25 cellular contexts compared by ENCODE assay signal in the genomic region with DNA sequence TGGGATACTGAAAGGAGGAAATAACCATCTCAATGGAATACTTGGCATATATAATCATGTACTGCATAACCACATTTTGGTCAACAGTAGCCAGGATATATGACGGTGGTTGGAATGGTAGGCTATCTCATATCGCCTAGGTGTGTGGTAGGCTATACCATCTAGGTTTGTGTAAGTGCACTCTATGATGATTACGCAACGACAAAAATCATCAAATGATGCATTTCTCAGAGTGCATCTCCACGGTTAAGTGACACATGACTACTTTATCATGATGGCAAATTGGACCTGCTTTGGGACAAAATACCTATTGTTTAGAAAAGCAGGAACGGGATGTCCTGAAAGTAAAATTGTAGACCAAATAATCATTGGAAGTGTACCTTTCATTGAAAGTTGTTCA. TPM values are rescaled to one million over a fixed set of nuclear protein-coding genes. Genes with fewer than 3 reads are reported as not detected.
DNase-seq lines count a peak whose midpoint lies in the region; ATAC-seq and TF ChIP-seq lines count a peak whose summit lies in the region.
"Had no signal": no experiment of that assay in that cellular context is flagged by ENCODE, and none has a peak within 500 bp of the region (broad histone marks: within the 10 kb centered on the region; RNA-seq: fewer than 3 reads in every experiment).

No MANE protein-coding gene starts in this region.

- WGBS in right cardiac atrium, result 80% methylated on average over 6 of the region's 6 CpGs
- WGBS in stomach, 5 donors, result 72 to 83% (median 75%) methylated on average over 6 of the region's 6 CpGs

- no peak overlapping the region for H3K9ac ChIP-seq in BLaER1
- no peak overlapping the region for H3K9ac ChIP-seq in PC-3 (ENCODE audit: low read length)

- peaks cover 13% of the 10 kb centered on the region for H3K4me1 ChIP-seq in BLaER1
- peaks cover 51% of the 10 kb centered on the region for H3K4me1 ChIP-seq in PC-3 (ENCODE audit: insufficient read depth, low read length)
- peaks cover 24% of the 10 kb centered on the region for H3K4me1 ChIP-seq in right cardiac atrium (ENCODE audit: control insufficient read depth, insufficient read depth, low read length)
- peaks cover 46 to 91% (median 74%) of the 10 kb centered on the region in 4 donors for H3K4me1 ChIP-seq in stomach

- no TSS peak for BruUV-seq in PC-3 (replicated peaks; lab: Mats Ljungman, UMichigan)

- H3K27ac ChIP-seq in BLaER1 (no peak overlapping the region), PC-3 (ENCODE audit: low read length) (no peak overlapping the region), right cardiac atrium (ENCODE audit: low read length) (no peak overlapping the region), stomach (peak overlapping the region; percentile 75 to 88 (median 76))
- H3K27ac ChIP-seq: thyroid gland had no signal

- peaks cover 40% of the 10 kb centered on the region for H3K79me2 ChIP-seq in PC-3 (ENCODE audit: low read length)

- intact Hi-C loops in PC-3 (cut with micrococcal nuclease), result no loop called here
- intact Hi-C loops in right cardiac atrium (cut with DNase I), result no loop called here
- intact Hi-C loops in stomach (cut with DNase I; ENCODE audit: low total_unique reads), result no loop called here

- TF ChIP-seq CTCF in PC-3 (conservative IDR thresholded peaks at IDR 0.05; ENCODE audit: low read depth, low read length) (no peak), stomach (IDR thresholded peaks at IDR 0.05) (no peak)

- ATAC-seq in PC-3 (no peak), right cardiac atrium (no peak)
- ATAC-seq: GM12878; naive thymus-derived CD8-positive, alpha-beta T cell; SK-N-SH treated with all-trans-retinoic acid at 6 μM for 48 hours had no signal

- H3K4me3 ChIP-seq in BLaER1 (no peak overlapping the region), PC-3 (ENCODE audit: low read length) (no peak overlapping the region), right cardiac atrium (ENCODE audit: low read length) (peak overlapping the region; percentile 16), stomach (peak overlapping the region in 1 of 4 donors; percentile 66)
- H3K4me3 ChIP-seq: GM12878, MG63, smooth muscle cell, thyroid gland had no signal

- H3K4me2 ChIP-seq in BLaER1 (0 out of 2 replicates have a peak overlapping the region, but pooled peaks have one; percentile 22), PC-3 (ENCODE audit: low read length) (no peak overlapping the region)
- H3K4me2 ChIP-seq: smooth muscle cell had no signal

- H3K27me3 ChIP-seq in BLaER1 (peaks cover 21% of the 10 kb centered on the region), PC-3 (ENCODE audit: low read length) (no peaks in the 10 kb centered on the region), right cardiac atrium (ENCODE audit: control insufficient read depth, insufficient read depth) (no peaks in the 10 kb centered on the region), stomach (peaks cover 0 to 20% (median 0%) of the 10 kb centered on the region in 3 donors)
- H3K27me3 ChIP-seq: thyroid gland had no signal

- H2AFZ ChIP-seq in PC-3 (ENCODE audit: low read length), result no peak overlapping the region

- no peaks in the 10 kb centered on the region for H3F3A ChIP-seq in PC-3 (ENCODE audit: low read length, unreplicated experiment)

- DNase-seq in PC-3 (peak; percentile 40), right cardiac atrium (no peak), stomach (no peak), NCI-H1436 (lab: John Stamatoyannopoulos, UW) (no peak)
- DNase-seq in activated CD8-positive, alpha-beta memory T cell treated with anti-CD3 and anti-CD28 coated beads for 24 hours, result no peak
- no peak for DNase-seq in effector CD4-positive, alpha-beta T cell
- DNase-seq in stimulated activated CD4-positive, alpha-beta T cell treated with anti-CD3 and anti-CD28 coated beads, Interleukin-2, amount 100 ng/mL, for 24 hours, result no peak
- DNase-seq: activated B cell treated with CpG ODN at 0.5 μM for 24 hours; activated naive CD4-positive, alpha-beta T cell; cerebellar nuclear complex; GOT3; HFFc6; islet precursor cell; KG1; MG63; naive thymus-derived CD8-positive, alpha-beta T cell; NCI-H510A treated with DMSO at 0.1 percent for 48 hours; occipital lobe; stimulated activated CD4-positive, alpha-beta T cell treated with anti-CD3 and anti-CD28 coated beads, Interleukin-1b, Interleukin-23, amount 100 ng/mL, for 48 hours; thyroid gland had no signal

- TF ChIP-seq EP300 in stomach (IDR thresholded peaks at IDR 0.05), result no peak

- no peaks in the 10 kb centered on the region for H3K9me2 ChIP-seq in PC-3 (replicated peaks; ENCODE audit: low read length)

- POLR2A ChIA-PET in PC-3 (lab: Charles Lee; ENCODE audit: unreplicated experiment), result no interaction called here

- H3K36me3 ChIP-seq in BLaER1, result no peaks in the 10 kb centered on the region
- no peaks in the 10 kb centered on the region for H3K36me3 ChIP-seq in PC-3 (ENCODE audit: low read depth, low read length)
- H3K36me3 ChIP-seq in stomach, result no peaks in the 10 kb centered on the region
- H3K36me3 ChIP-seq: MG63, thyroid gland had no signal

- CTCF ChIA-PET in PC-3 (lab: Charles Lee), result no interaction called here

- no peaks in the 10 kb centered on the region for H4K20me1 ChIP-seq in BLaER1
- H4K20me1 ChIP-seq in PC-3 (ENCODE audit: low read length), result no peaks in the 10 kb centered on the region

- H3K9me3 ChIP-seq in BLaER1, result peaks cover 11% of the 10 kb centered on the region
- no peaks in the 10 kb centered on the region for H3K9me3 ChIP-seq in PC-3 (ENCODE audit: low read length)
- no peaks in the 10 kb centered on the region for H3K9me3 ChIP-seq in right cardiac atrium (ENCODE audit: control insufficient read depth, low read length)
- no peaks in the 10 kb centered on the region for H3K9me3 ChIP-seq in stomach
- H3K9me3 ChIP-seq: MG63, thyroid gland had no signal

- no peak for TF ChIP-seq POLR2A in stomach (IDR thresholded peaks at IDR 0.05)

RNA-seq across cellular contexts. Expression of a gene that starts 2.8 kb away (rescaled TPM):
- total RNA-seq in PC-3 (2014; rRNA removed) (3.5 and 6.0 TPM in 2 replicates), right cardiac atrium (100 to 1,000 TPM; 557 to 764 (median 622) TPM), stomach (10 to 100 TPM in 4 of 5 donors, not detected in 1; 15.2 to 59.8 (median 33.2) TPM)
- polyA plus RNA-seq in right cardiac atrium (558 TPM), stomach (10 to 100 TPM in 2 of 3 donors, 1 to 10 TPM in 1; 9.4 to 31.3 (median 13.5) TPM)
- total RNA-seq: GM12878; naive thymus-derived CD8-positive, alpha-beta T cell had no signal
- polyA plus RNA-seq: AG04450, GM12878 had no signal

Comparison
In these comparisons a context has a peak if more than half of its experiments do, and no peak if none do; other contexts are left out.
1. H3K27ac ChIP-seq: peak in stomach (5 of 5); none in BLaER1 (single experiment), PC-3 (single experiment) and right cardiac atrium (single experiment).
2. RNA of a gene that starts 2.8 kb away (total RNA-seq): 557 to 764 TPM in right cardiac atrium; 15.2 to 59.8 TPM in stomach and 3.5 to 6.0 TPM in PC-3; every median in the first group is over 4 times any median in the second.